Comparison of ENCODE assay signal across 24 cellular contexts in the genomic region with DNA sequence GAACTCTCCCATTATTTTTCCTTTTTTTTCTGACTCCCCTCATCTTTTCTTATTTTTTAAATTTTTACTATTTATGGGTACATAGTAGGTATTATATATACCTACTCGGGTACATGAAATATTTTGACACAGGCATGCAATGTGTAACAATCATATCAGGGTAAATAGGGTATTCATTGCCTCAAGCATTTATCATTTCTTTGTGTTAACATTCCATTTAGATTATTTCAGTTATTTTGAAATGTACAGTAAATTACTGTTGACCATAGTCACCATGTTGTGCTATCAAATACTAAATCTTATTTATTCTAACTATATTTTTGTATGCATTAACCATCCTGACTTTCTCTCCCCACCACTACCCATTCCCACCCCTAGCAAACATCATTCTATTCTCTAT. TPM values are rescaled to one million over a fixed set of nuclear protein-coding genes. Genes with fewer than 3 reads are reported as not detected.
"Had no signal": no experiment of that assay in that cellular context is flagged by ENCODE, and none has a peak within 500 bp of the region (broad histone marks: within the 10 kb centered on the region; RNA-seq: fewer than 3 reads in every experiment).

No MANE protein-coding gene starts in this region.

- H3K27ac Mint-ChIP-seq: immature natural killer cell; memory B cell; naive thymus-derived CD4-positive, alpha-beta T cell; natural killer cell treated with Interleukin-12 subunit alpha and Interleukin-12 subunit beta and Interleukin-15 and Interleukin-18, amount 100 ng/mL, for 72 hours; progenitor cell of endocrine pancreas; stimulated activated naive B cell treated with anti-CD40 and anti-IgM and Interleukin-4, amounts not matched to agents 10 μg/mL and 1 μg/mL and 100 μg/mL, for 72 hours had no signal

- DNase-seq: hypothalamus; immature natural killer cell; kidney; left ventricle myocardium inferior; midbrain; mucosa of descending colon; naive thymus-derived CD4-positive, alpha-beta T cell; ovary; right lobe of liver; stimulated activated CD4-positive, alpha-beta T cell treated with anti-CD3 and anti-CD28 coated beads, Interleukin-1b, Interleukin-23, amount 100 ng/mL, for 48 hours; stimulated activated CD4-positive, alpha-beta T cell treated with anti-CD3 and anti-CD28 coated beads, Interleukin-2, amount 100 ng/mL, for 48 hours; stimulated activated CD4-positive, alpha-beta T cell treated with anti-CD3 and anti-CD28 coated beads, Interleukin-4, amount 100 ng/mL, for 4 hours; stimulated activated naive B cell treated with anti-CD40 and anti-IgM and Interleukin-4, amounts not matched to agents 10 μg/mL and 1 μg/mL and 100 μg/mL, for 72 hours; stimulated activated naive CD8-positive, alpha-beta T cell treated with anti-CD3 and anti-CD28 coated beads, Interleukin-15, Interleukin-2, amounts not matched to agents 100 U/mL and 50 U/mL, for 24 hours; tibial artery; upper lobe of right lung had no signal

- H3K4me1 Mint-ChIP-seq: immature natural killer cell; memory B cell; naive thymus-derived CD4-positive, alpha-beta T cell; stimulated activated naive B cell treated with anti-CD40 and anti-IgM and Interleukin-4, amounts not matched to agents 10 μg/mL and 1 μg/mL and 100 μg/mL, for 72 hours had no signal

- H3K4me1 ChIP-seq: left ventricle myocardium inferior, right atrium auricular region, right lobe of liver, suprapubic skin, tibial artery, upper lobe of right lung had no signal

- H3K27me3 ChIP-seq: ovary, right atrium auricular region, right lobe of liver, suprapubic skin, tibial artery, upper lobe of right lung had no signal

- H3K4me3 Mint-ChIP-seq: immature natural killer cell; memory B cell; naive thymus-derived CD4-positive, alpha-beta T cell; natural killer cell treated with Interleukin-12 subunit alpha and Interleukin-12 subunit beta and Interleukin-15 and Interleukin-18, amount 100 ng/mL, for 72 hours; stimulated activated naive B cell treated with anti-CD40 and anti-IgM and Interleukin-4, amounts not matched to agents 10 μg/mL and 1 μg/mL and 100 μg/mL, for 72 hours had no signal

- H3K4me2 ChIP-seq: smooth muscle cell had no signal

- H3K27me3 Mint-ChIP-seq: memory B cell; naive thymus-derived CD4-positive, alpha-beta T cell; natural killer cell treated with Interleukin-12 subunit alpha and Interleukin-12 subunit beta and Interleukin-15 and Interleukin-18, amount 100 ng/mL, for 72 hours; progenitor cell of endocrine pancreas; stimulated activated naive B cell treated with anti-CD40 and anti-IgM and Interleukin-4, amounts not matched to agents 10 μg/mL and 1 μg/mL and 100 μg/mL, for 72 hours had no signal

- H3K27ac ChIP-seq: left ventricle myocardium inferior, ovary, right atrium auricular region, right lobe of liver, suprapubic skin, thoracic aorta, tibial artery, upper lobe of right lung had no signal

- ATAC-seq: mucosa of descending colon; naive thymus-derived CD4-positive, alpha-beta T cell; natural killer cell treated with Interleukin-12 subunit alpha and Interleukin-12 subunit beta and Interleukin-15 and Interleukin-18, amount 100 ng/mL, for 72 hours; right lobe of liver; stimulated activated naive B cell treated with anti-CD40 and anti-IgM and Interleukin-4, amounts not matched to agents 10 μg/mL and 1 μg/mL and 100 μg/mL, for 72 hours; stimulated activated naive CD8-positive, alpha-beta T cell treated with anti-CD3 and anti-CD28 coated beads, Interleukin-15, Interleukin-2, amounts not matched to agents 100 U/mL and 50 U/mL, for 24 hours; upper lobe of right lung had no signal

- H3K4me3 ChIP-seq: left ventricle myocardium inferior, lung, mucosa of descending colon, ovary, right atrium auricular region, right lobe of liver, smooth muscle cell, suprapubic skin, thoracic aorta, tibial artery, upper lobe of right lung had no signal

- H3K9me3 ChIP-seq: mucosa of descending colon, ovary, right atrium auricular region, right lobe of liver, suprapubic skin, thoracic aorta, tibial artery, upper lobe of right lung had no signal

- H3K36me3 ChIP-seq: left ventricle myocardium inferior, ovary, right atrium auricular region, right lobe of liver, suprapubic skin, thoracic aorta, tibial artery, upper lobe of right lung had no signal

RNA-seq across cellular contexts. Expression of gene SLIT2, which starts 33.8 kb away (rescaled TPM):
- total RNA-seq: naive thymus-derived CD4-positive, alpha-beta T cell; natural killer cell treated with Interleukin-12 subunit alpha and Interleukin-12 subunit beta and Interleukin-15 and Interleukin-18, amount 100 ng/mL, for 72 hours had no signal
